Comparison of ENCODE assay signal across 12 cellular contexts in the genomic region with DNA sequence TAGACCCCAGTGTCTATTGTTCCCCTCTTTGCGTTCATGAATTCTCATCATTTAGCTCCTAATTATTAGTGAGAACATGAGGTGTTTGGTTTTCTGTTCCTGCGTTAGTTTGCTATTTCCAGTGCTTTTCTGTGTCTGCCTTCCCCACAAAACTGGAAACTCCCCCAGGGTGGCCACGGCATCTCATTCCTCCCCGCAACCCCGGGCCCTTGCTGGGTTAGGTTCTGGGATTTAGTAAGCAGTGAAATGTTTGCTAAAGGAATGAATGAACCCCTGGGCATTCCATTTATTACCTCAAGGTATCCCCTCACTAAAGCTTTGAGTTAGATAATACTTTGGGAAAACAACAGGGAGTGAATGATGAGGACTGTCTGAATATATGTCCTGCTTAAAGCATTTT.
A peak's percentile ranks its signal among the peaks of the same experiment; 100 is the strongest.
DNase-seq lines count a peak whose midpoint lies in the region; ATAC-seq, FAIRE-seq and TF ChIP-seq lines count a peak whose summit lies in the region.
"Had no signal": no experiment of that assay in that cellular context is flagged by ENCODE, and none has a peak within 500 bp of the region (broad histone marks: within the 10 kb centered on the region; RNA-seq: fewer than 3 reads in every experiment).

No MANE protein-coding gene starts in this region.

- peaks cover 4% of the 10 kb centered on the region for H3K4me1 Mint-ChIP-seq in astrocyte (ENCODE audit: low read depth, unreplicated experiment)
- peaks cover 6 to 21% (median 13%) of the 10 kb centered on the region in 4 donors for H3K4me1 Mint-ChIP-seq in CD4-positive, alpha-beta memory T cell

- no peaks in the 10 kb centered on the region for H3K9me2 ChIP-seq in PC-3 (replicated peaks; ENCODE audit: low read length)

- H3K36me3 Mint-ChIP-seq in astrocyte (ENCODE audit: low read depth, unreplicated experiment) = no peaks in the 10 kb centered on the region
- H3K36me3 Mint-ChIP-seq in CD4-positive, alpha-beta memory T cell = no peaks in the 10 kb centered on the region

- H3K27ac Mint-ChIP-seq in astrocyte (ENCODE audit: unreplicated experiment) = peak overlapping the region; percentile 59
- H3K27ac Mint-ChIP-seq in CD4-positive, alpha-beta memory T cell = peak overlapping the region in 1 of 7 donors; percentile 31

- H3K36me3 ChIP-seq in GM06990 (ENCODE audit: control insufficient read depth, insufficient read depth, low read length) = no peaks in the 10 kb centered on the region
- H3K36me3 ChIP-seq in astrocyte (ENCODE audit: insufficient read depth, low read length) = no peaks in the 10 kb centered on the region
- H3K36me3 ChIP-seq in PC-3 (ENCODE audit: low read depth, low read length) = no peaks in the 10 kb centered on the region
- no peaks in the 10 kb centered on the region for H3K36me3 ChIP-seq in CD4-positive, alpha-beta memory T cell (ENCODE audit: insufficient read depth, low read length)
- H3K36me3 ChIP-seq: adrenal gland, tibial artery had no signal

- intact Hi-C loops in PC-3 (cut with micrococcal nuclease) = no loop called here
- intact Hi-C loops in CD4-positive, alpha-beta memory T cell (cut with micrococcal nuclease) = no loop called here

- H3K79me2 ChIP-seq in astrocyte (ENCODE audit: insufficient read depth, low read length) (no peaks in the 10 kb centered on the region), PC-3 (ENCODE audit: low read length) (no peaks in the 10 kb centered on the region)

- CTCF ChIA-PET in RWPE1 (lab: Yijun Ruan, JAX) (interaction anchor here (0.6 kb wide), 1 partner anchor 514 kb away, joined by 3 read pairs; no protein-coding TSS in a partner anchor), PC-3 (lab: Charles Lee) (no interaction called here)
- CTCF ChIA-PET in CD4-positive, alpha-beta memory T cell (lab: Charles Lee; ENCODE audit: partially characterized antibody) = interaction anchor here (2.0 kb wide), 1 partner anchor 105 kb away, joined by 7 read pairs; no protein-coding TSS in a partner anchor

- H3K4me1 ChIP-seq in astrocyte (ENCODE audit: insufficient read depth, low read length) (no peaks in the 10 kb centered on the region), PC-3 (ENCODE audit: insufficient read depth, low read length) (peaks cover 4% of the 10 kb centered on the region; the same call in 1 of the 2 replicates)
- H3K4me1 ChIP-seq in CD4-positive, alpha-beta memory T cell (ENCODE audit: insufficient read depth, low read length) = peaks cover 12% of the 10 kb centered on the region
- H3K4me1 ChIP-seq: adrenal gland, tibial artery had no signal

- H3K4me3 ChIP-seq in GM06990 (replicated peaks; ENCODE audit: low read depth, low read length) (no peak overlapping the region), astrocyte (ENCODE audit: insufficient read depth, low read depth, low read length) (no peak overlapping the region), PC-3 (ENCODE audit: low read length) (no peak overlapping the region)
- H3K4me3 ChIP-seq in CD4-positive, alpha-beta memory T cell (ENCODE audit: low read length in 2 of 2) = no peak overlapping the region
- H3K4me3 ChIP-seq: adrenal gland, tibial artery had no signal

- no peaks in the 10 kb centered on the region for H4K20me1 ChIP-seq in astrocyte (ENCODE audit: insufficient read depth, low read length)
- no peaks in the 10 kb centered on the region for H4K20me1 ChIP-seq in PC-3 (ENCODE audit: low read length)

- peaks cover 4% of the 10 kb centered on the region for H3K9me3 Mint-ChIP-seq in astrocyte (ENCODE audit: unreplicated experiment)
- no peaks in the 10 kb centered on the region for H3K9me3 Mint-ChIP-seq in CD4-positive, alpha-beta memory T cell

- H3K9ac ChIP-seq in astrocyte (ENCODE audit: low read length) = no peak overlapping the region
- H3K9ac ChIP-seq in PC-3 (ENCODE audit: low read length) = no peak overlapping the region

- no peak for TF ChIP-seq CTCF in GM06990 (IDR thresholded peaks at IDR 0.05; ENCODE audit: insufficient read depth, low read length, poor library complexity, severe bottlenecking)
- TF ChIP-seq CTCF in astrocyte (IDR thresholded peaks at IDR 0.05; ENCODE audit: insufficient read depth, low read depth, low read length) = no peak
- no peak for TF ChIP-seq CTCF in RWPE1 (conservative IDR thresholded peaks at IDR 0.05; ENCODE audit: low read depth)
- no peak for TF ChIP-seq CTCF in PC-3 (conservative IDR thresholded peaks at IDR 0.05; ENCODE audit: low read depth, low read length)

- H3F3A ChIP-seq in PC-3 (ENCODE audit: low read length, unreplicated experiment) = no peaks in the 10 kb centered on the region

- H3K27ac ChIP-seq in astrocyte (ENCODE audit: low read depth, low read length) (no peak overlapping the region), RWPE1 (no peak overlapping the region), PC-3 (ENCODE audit: low read length) (no peak overlapping the region)
- H3K27ac ChIP-seq in CD4-positive, alpha-beta memory T cell (ENCODE audit: low read depth, low read length) = no peak overlapping the region
- H3K27ac ChIP-seq: adrenal gland, tibial artery had no signal

- FAIRE-seq in astrocyte (lab: Jason Lieb, UNC) = no peak
- FAIRE-seq: TTC549 had no signal

- DNase-seq in GM06990 (ENCODE audit: extremely low read depth, insufficient read length) = peak; percentile 45
- no peak for DNase-seq in astrocyte (ENCODE audit: low read depth)
- DNase-seq in RWPE1 (ENCODE audit: low spot score) = no peak
- no peak for DNase-seq in PC-3
- DNase-seq in activated gamma-delta T cell (lab: John Stamatoyannopoulos, UW) = no peak
- DNase-seq in CD4-positive, alpha-beta memory T cell = no peak
- DNase-seq: adrenal gland, NCI-H446, tibial artery had no signal

- ATAC-seq in GM18909 (IDR thresholded peaks at IDR 0.05; ENCODE audit: poor library complexity, unreplicated experiment) = peak; percentile 31
- peak; percentile 31 for ATAC-seq in HG02884 (IDR thresholded peaks at IDR 0.05; ENCODE audit: unreplicated experiment)
- ATAC-seq in PC-3 = no peak

- no peaks in the 10 kb centered on the region for H3K27me3 ChIP-seq in GM06990 (replicated peaks; ENCODE audit: control insufficient read depth, insufficient read depth, low read length)
- no peaks in the 10 kb centered on the region for H3K27me3 ChIP-seq in astrocyte (ENCODE audit: insufficient read depth, low read length)
- no peaks in the 10 kb centered on the region for H3K27me3 ChIP-seq in PC-3 (ENCODE audit: low read length)
- no peaks in the 10 kb centered on the region for H3K27me3 ChIP-seq in CD4-positive, alpha-beta memory T cell (ENCODE audit: insufficient read depth, low read length)
- H3K27me3 ChIP-seq: adrenal gland had no signal

- H3K4me3 Mint-ChIP-seq in astrocyte (ENCODE audit: unreplicated experiment) = no peak overlapping the region
- peak overlapping the region in 3 of 8 donors; percentile 41 to 54 (median 52) for H3K4me3 Mint-ChIP-seq in CD4-positive, alpha-beta memory T cell

- BruUV-seq in PC-3 (replicated peaks; lab: Mats Ljungman, UMichigan) = no TSS peak

- POLR2A ChIA-PET in RWPE1 (lab: Yijun Ruan, JAX; ENCODE audit: low non-redundant PET) = no interaction called here
- POLR2A ChIA-PET in PC-3 (lab: Charles Lee; ENCODE audit: unreplicated experiment) = interaction anchor here (0.6 kb wide), 1 partner anchor 60 kb away, joined by 3 read pairs; no protein-coding TSS in a partner anchor
- POLR2A ChIA-PET in CD4-positive, alpha-beta memory T cell (lab: Charles Lee; ENCODE audit: partially characterized antibody) = no interaction called here

- H2AFZ ChIP-seq in astrocyte (ENCODE audit: low read depth, low read length) = no peak overlapping the region
- no peak overlapping the region for H2AFZ ChIP-seq in PC-3 (ENCODE audit: low read length)

- H3K9me3 ChIP-seq in astrocyte (ENCODE audit: insufficient read depth, low read depth, low read length) (no peaks in the 10 kb centered on the region), PC-3 (ENCODE audit: low read length) (no peaks in the 10 kb centered on the region)
- H3K9me3 ChIP-seq in CD4-positive, alpha-beta memory T cell (ENCODE audit: control insufficient read depth in 1 of 2, low read length in 2 of 2) = no peaks in the 10 kb centered on the region
- H3K9me3 ChIP-seq: adrenal gland, tibial artery had no signal

- H3K27me3 Mint-ChIP-seq in astrocyte (ENCODE audit: low read depth, unreplicated experiment) = peaks cover 6% of the 10 kb centered on the region
- H3K27me3 Mint-ChIP-seq in CD4-positive, alpha-beta memory T cell = peaks cover 0 to 6% of the 10 kb centered on the region in 2 donors

- H3K4me2 ChIP-seq in astrocyte (ENCODE audit: low read length) (no peak overlapping the region), PC-3 (ENCODE audit: low read length) (no peak overlapping the region)
